Comparison of ENCODE assay signal across 9 cellular contexts in the genomic region with DNA sequence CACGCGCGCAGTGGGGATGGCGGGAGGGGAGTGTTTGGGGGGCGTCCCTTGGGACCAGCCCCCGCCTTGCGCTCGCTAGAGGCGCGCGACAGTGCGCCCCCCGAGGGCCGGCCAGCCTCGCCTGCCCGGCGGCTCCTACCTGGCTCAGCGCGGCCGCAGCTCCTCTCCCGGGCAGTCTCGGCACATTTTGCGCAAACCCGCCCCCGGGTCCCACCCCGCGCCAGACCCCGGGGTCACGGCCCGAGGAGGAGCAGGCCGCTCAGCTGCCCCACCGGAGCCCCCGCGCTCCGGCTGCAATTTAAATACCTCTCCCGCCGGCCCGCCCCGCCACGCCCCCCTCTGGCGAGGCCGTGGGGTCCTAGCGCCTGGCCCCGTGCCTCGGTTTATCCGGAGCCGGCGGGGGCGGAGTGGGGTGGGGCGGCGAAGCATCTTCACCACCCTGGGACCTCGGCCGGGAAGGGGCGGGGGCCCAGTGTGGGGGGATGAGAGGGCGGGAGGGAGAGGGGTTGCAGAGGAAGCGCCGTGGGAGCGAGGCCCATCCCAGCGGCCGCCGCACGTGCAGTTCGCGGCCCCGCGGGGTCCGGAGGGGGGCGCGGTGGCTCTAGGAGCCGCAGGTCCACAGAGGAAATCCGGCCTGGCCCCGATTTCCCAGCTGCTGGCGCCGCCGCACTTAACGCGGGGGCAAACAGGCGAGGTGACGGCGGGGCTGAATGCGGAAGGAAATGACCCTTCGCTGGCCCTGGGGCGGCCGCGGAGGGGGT. TPM values are rescaled to one million over a fixed set of nuclear protein-coding genes. Genes with fewer than 3 reads are reported as not detected.
A peak's percentile ranks its signal among the peaks of the same experiment; 100 is the strongest.
DNase-seq lines count a peak whose midpoint lies in the region; ATAC-seq and TF ChIP-seq lines count a peak whose summit lies in the region.
"Had no signal": no experiment of that assay in that cellular context is flagged by ENCODE, and none has a peak within 500 bp of the region (broad histone marks: within the 10 kb centered on the region; RNA-seq: fewer than 3 reads in every experiment).

Gene LRRC32, minus strand, starts transcription at position 273 of the 761 bp plus-strand sequence. CDS start 4,793 bp downstream, outside the sequence.

- intact Hi-C loops in Caco-2 (cut with micrococcal nuclease; ENCODE audit: unreplicated experiment) (loop anchor here (5.0 to 10.0 kb wide), 2 partner anchors 98 to 226 kb away; partner anchors contain the start of gene EMSY), gastrocnemius medialis (cut with DNase I; ENCODE audit: low total_unique reads) (no loop called here)

- POLR2A ChIA-PET in Caco-2 (lab: Charles Lee) = no interaction called here

- H3K4me3 ChIP-seq in Caco-2 (ENCODE audit: low read depth, low read length) = peak within 1 kb of the TSS; percentile 28
- peak within 1 kb of the TSS; percentile 85 for H3K4me3 ChIP-seq in adipocyte (ENCODE audit: low read length)
- peak within 1 kb of the TSS; percentile 49; the same call in 1 of the 2 replicates for H3K4me3 ChIP-seq in iPS DF 6.9 (ENCODE audit: low read length)
- peak within 1 kb of the TSS; percentile 59 to 73 (median 63) for H3K4me3 ChIP-seq in gastrocnemius medialis

- TF ChIP-seq CTCF in Caco-2 (IDR thresholded peaks at IDR 0.05; ENCODE audit: insufficient read depth in 1 of 2, low read depth in 1 of 2, low read length in 1 of 2, severe bottlenecking in 1 of 2, unreplicated experiment in 1 of 2) = no peak
- TF ChIP-seq CTCF in gastrocnemius medialis (IDR thresholded peaks at IDR 0.05 in 4 of 5, conservative IDR thresholded peaks at IDR 0.05 in 1 of 5) = no peak

- H3K9me3 ChIP-seq in Caco-2 (no peaks in the 10 kb centered on the region), adipocyte (ENCODE audit: control insufficient read depth, low read length) (no peaks in the 10 kb centered on the region), iPS DF 6.9 (ENCODE audit: control insufficient read depth, insufficient read depth, low read length) (no peaks in the 10 kb centered on the region), gastrocnemius medialis (no peaks in the 10 kb centered on the region)

- H3K4me1 Mint-ChIP-seq in Caco-2 (ENCODE audit: low read depth, unreplicated experiment) = no peaks in the 10 kb centered on the region

- H3K27me3 Mint-ChIP-seq in Caco-2 (ENCODE audit: insufficient read depth, unreplicated experiment) = peaks cover 3% of the 10 kb centered on the region

- H3K27me3 ChIP-seq in Caco-2 (replicated peaks; ENCODE audit: control insufficient read depth, insufficient read depth, low read length) = no peaks in the 10 kb centered on the region
- H3K27me3 ChIP-seq in adipocyte (replicated peaks; ENCODE audit: control insufficient read depth, insufficient read depth, low read length) = no peaks in the 10 kb centered on the region
- peaks cover 8% of the 10 kb centered on the region; the same call in 1 of the 2 replicates for H3K27me3 ChIP-seq in iPS DF 6.9 (ENCODE audit: control insufficient read depth, insufficient read depth, low read length)
- peaks cover 6 to 17% (median 11%) of the 10 kb centered on the region in 3 donors for H3K27me3 ChIP-seq in gastrocnemius medialis

- in situ Hi-C loops in gastrocnemius medialis (cut with MboI; ENCODE audit: low sequenced_read_pairs in 4 of 4) = no loop called here

- H3K36me3 ChIP-seq in Caco-2 (ENCODE audit: control insufficient read depth, insufficient read depth, low read length) (no peaks in the 10 kb centered on the region), adipocyte (ENCODE audit: control insufficient read depth, insufficient read depth, low read length, severe bottlenecking) (peaks cover 6% of the 10 kb centered on the region), iPS DF 6.9 (ENCODE audit: control insufficient read depth, insufficient read depth, low read length) (no peaks in the 10 kb centered on the region), gastrocnemius medialis (no peaks in the 10 kb centered on the region)

- CTCF ChIA-PET in Caco-2 (lab: Charles Lee) = interaction anchor here (0.6 kb wide), 1 partner anchor 1324 kb away, joined by 4 read pairs; the partner anchor contains the start of gene INTS4

- H3K27ac ChIP-seq in iPS DF 6.9 (ENCODE audit: low read length) (no peak within 1 kb of the TSS), gastrocnemius medialis (peak within 1 kb of the TSS; percentile 69 to 80 (median 74))
- H3K27ac ChIP-seq: KMS-11 had no signal

- no peaks in the 10 kb centered on the region for H3K9me3 Mint-ChIP-seq in Caco-2 (ENCODE audit: unreplicated experiment)

- no TSS peak for BruUV-seq in Caco-2 (replicated peaks; lab: Mats Ljungman, UMichigan)

- no peaks in the 10 kb centered on the region for H3K36me3 Mint-ChIP-seq in Caco-2 (ENCODE audit: insufficient read depth, unreplicated experiment)

- peak within 1 kb of the TSS; percentile 60 for H3K4me3 Mint-ChIP-seq in Caco-2 (ENCODE audit: unreplicated experiment)

- peak within 1 kb of the TSS; percentile 91 for H3K9ac ChIP-seq in adipocyte (ENCODE audit: low read length)
- H3K9ac ChIP-seq: KMS-11 had no signal

- TF ChIP-seq POLR2A in gastrocnemius medialis (IDR thresholded peaks at IDR 0.05) = peak; percentile 40 to 69

- no peak within 1 kb of the TSS for H3K27ac Mint-ChIP-seq in Caco-2 (ENCODE audit: unreplicated experiment)

- DNase-seq in Caco-2 = peak in 1 of 2 experiments; percentile 38
- peak; percentile 50 to 71 for DNase-seq in NCI-H1930 (lab: John Stamatoyannopoulos, UW)
- DNase-seq in adipocyte (ENCODE audit: low read depth) = peak; percentile 42
- no peak for DNase-seq in iPS DF 6.9 (ENCODE audit: low read depth, low spot score)
- peak in 1 of 2 donors; percentile 14 for DNase-seq in gastrocnemius medialis
- DNase-seq in glomerular visceral epithelial cell (ENCODE audit: extremely low spot score) = no peak
- DNase-seq in NCI-H2196 (lab: John Stamatoyannopoulos, UW; ENCODE audit: unreplicated experiment) = no peak

- WGBS in iPS DF 6.9 (ENCODE audit: insufficient coverage, insufficient read length) = no CpG with 5 or more reads among the region's 85 CpGs

- ATAC-seq in gastrocnemius medialis (peak; percentile 40 to 47), GM18517 (IDR thresholded peaks at IDR 0.05; ENCODE audit: unreplicated experiment) (no peak)

- H3K4me1 ChIP-seq in Caco-2 (peaks cover 9% of the 10 kb centered on the region), adipocyte (ENCODE audit: control insufficient read depth, insufficient read depth, low read length) (peaks cover 47% of the 10 kb centered on the region), iPS DF 6.9 (ENCODE audit: control insufficient read depth, insufficient read depth, low read length) (no peaks in the 10 kb centered on the region), gastrocnemius medialis (peaks cover 4 to 9% of the 10 kb centered on the region in 2 donors)

RNA-seq across cellular contexts. Expression of gene LRRC32, which starts in this region (rescaled TPM):
- total RNA-seq in Caco-2 (2022) (0.27 and 0.84 TPM in 2 replicates), gastrocnemius medialis (10 to 100 TPM; 14.5 to 35.5 (median 23.4) TPM)

Comparison
In these comparisons a context has a peak if more than half of its experiments do, and no peak if none do; other contexts are left out.
1. DNase-seq: peak in NCI-H1930 (2 of 2) and adipocyte (single experiment); none in iPS DF 6.9 (single experiment), glomerular visceral epithelial cell (single experiment) and NCI-H2196 (single experiment).
2. H3K4me3 ChIP-seq: peak in every context shown above with its lines; median percentile 85 in adipocyte; 63 in gastrocnemius medialis; 49 in iPS DF 6.9; 28 in Caco-2.